11 cellular contexts compared by ENCODE assay signal in genomic region chr1:164748253-164748899, GRCh38.
DNase-seq lines count a peak whose midpoint lies in the region; ATAC-seq, FAIRE-seq and TF ChIP-seq lines count a peak whose summit lies in the region.
"Had no signal": no experiment of that assay in that cellular context is flagged by ENCODE, and none has a peak within 500 bp of the region (broad histone marks: within the 10 kb centered on the region; RNA-seq: fewer than 3 reads in every experiment).

No MANE protein-coding gene starts in this region.

- FAIRE-seq in GM12892 (lab: Jason Lieb, UNC) = no peak
- FAIRE-seq: GM18507 had no signal

- H3K9me3 ChIP-seq in mesodermal cell (ENCODE audit: control insufficient read depth, low read length) = no peaks in the 10 kb centered on the region
- no peaks in the 10 kb centered on the region for H3K9me3 ChIP-seq in upper lobe of left lung

- ATAC-seq in upper lobe of left lung (ENCODE audit: low FRiP score in 2 of 2) = peak in 1 of 2 donors; percentile 89

- peak in 2 of 4 donors; percentile 34 to 71 for TF ChIP-seq EP300 in upper lobe of left lung (IDR thresholded peaks at IDR 0.05)

- H3K27ac ChIP-seq in mesodermal cell (ENCODE audit: low read depth, low read length, severe bottlenecking) (peak overlapping the region; percentile 72), upper lobe of left lung (peak overlapping the region; percentile 4 to 44 (median 36))

- TF ChIP-seq POLR2A in upper lobe of left lung (IDR thresholded peaks at IDR 0.05) (no peak), GM12892 (IDR thresholded peaks at IDR 0.05; ENCODE audit: low read depth, low read length) (no peak)

- H3K4me3 ChIP-seq in mesodermal cell (ENCODE audit: extremely low read depth, insufficient read depth, low read length, poor library complexity, severe bottlenecking) (no peak overlapping the region), upper lobe of left lung (no peak overlapping the region)

- H3K27me3 ChIP-seq in upper lobe of left lung = no peaks in the 10 kb centered on the region

- TF ChIP-seq CTCF in upper lobe of left lung (IDR thresholded peaks at IDR 0.05) = no peak

- DNase-seq in NCI-H226 (peak; percentile 99), ecto neural progenitor cell (ENCODE audit: low spot score) (peak; percentile 48), upper lobe of left lung (no peak), NCI-H1092 (lab: John Stamatoyannopoulos, UW) (no peak), NCI-H446 treated with DMSO at 0.1 percent for 48 hours (lab: John Stamatoyannopoulos, UW) (no peak), GM12892 (ENCODE audit: insufficient read length) (no peak), NCI-H524 treated with DMSO at 0.1 percent for 48 hours (lab: John Stamatoyannopoulos, UW) (no peak)
- DNase-seq: activated CD8-positive, alpha-beta memory T cell treated with anti-CD3 and anti-CD28 coated beads, Interleukin-2, amount 50 U/mL, for 4 hours; head of caudate nucleus had no signal

- H3K36me3 ChIP-seq in mesodermal cell (ENCODE audit: control insufficient read depth, insufficient read depth, low read length) = no peaks in the 10 kb centered on the region
- no peaks in the 10 kb centered on the region for H3K36me3 ChIP-seq in upper lobe of left lung

- WGBS in mesodermal cell (ENCODE audit: insufficient coverage in 2 of 2), 2 experiments = 76 to 88% methylated on average over 4 to 5 of the region's 10 CpGs
- WGBS in upper lobe of left lung, 2 donors = 68 to 70% methylated on average over 10 of the region's 10 CpGs

- H3K4me1 ChIP-seq in mesodermal cell (ENCODE audit: control insufficient read depth, insufficient read depth, low read length, poor library complexity, severe bottlenecking) (peaks cover 12% of the 10 kb centered on the region), upper lobe of left lung (peaks cover 0 to 5% (median under 1%) of the 10 kb centered on the region in 4 donors)

Comparison
In these comparisons a context has a peak if more than half of its experiments do, and no peak if none do; other contexts are left out.
1. DNase-seq: peak in NCI-H226 (single experiment) and ecto neural progenitor cell (single experiment); none in upper lobe of left lung (0 of 2), NCI-H1092 (single experiment), NCI-H446 treated with DMSO at 0.1 percent for 48 hours (single experiment), GM12892 (single experiment) and NCI-H524 treated with DMSO at 0.1 percent for 48 hours (single experiment).